In the genomic region with DNA sequence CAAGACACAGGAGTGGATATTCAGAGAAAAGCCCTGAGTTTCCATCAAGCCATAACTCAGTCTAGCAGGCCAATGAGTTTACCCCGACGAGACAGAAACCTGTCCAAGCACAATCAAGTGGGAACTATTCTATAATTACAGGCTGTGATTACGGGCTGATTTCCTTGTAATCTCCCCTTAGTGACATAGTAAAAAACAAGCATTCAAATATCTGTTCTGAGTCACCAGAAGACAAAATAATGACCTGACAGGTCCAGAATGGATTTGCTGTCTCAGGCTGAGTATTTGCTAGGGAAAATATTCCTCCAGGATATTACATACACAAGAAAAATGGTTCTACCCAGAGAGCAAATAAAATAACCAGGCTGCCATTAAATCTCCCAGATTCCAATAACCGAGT, we compare ENCODE assay signal across 21 cellular contexts. TPM values are rescaled to one million over a fixed set of nuclear protein-coding genes. Genes with fewer than 3 reads are reported as not detected.
"Had no signal": no experiment of that assay in that cellular context is flagged by ENCODE, and none has a peak within 500 bp of the region (broad histone marks: within the 10 kb centered on the region; RNA-seq: fewer than 3 reads in every experiment).

No MANE protein-coding gene starts in this region.

- H3K36me3 ChIP-seq: colonic mucosa, lower lobe of right lung had no signal

- H3K27ac ChIP-seq: colonic mucosa, epithelial cell of prostate, heart right ventricle, left lung, lower lobe of right lung had no signal

- H3K9me3 ChIP-seq: colonic mucosa, esophagus squamous epithelium, left lung, lower lobe of right lung, mucosa of descending colon had no signal

- DNase-seq: colonic mucosa; cortex of kidney; effector CD8-positive, alpha-beta T cell; effector memory CD8-positive, alpha-beta T cell; endodermal cell; erythroblast; esophagus squamous epithelium; foreskin fibroblast; foreskin melanocyte; glutamatergic neuron; heart right ventricle; hippocampal formation; left cardiac atrium; left ventricle myocardium superior; mesenchymal stem cell; mucosa of descending colon had no signal

- ATAC-seq: effector memory CD8-positive, alpha-beta T cell; esophagus mucosa; left lung; lower lobe of right lung; mucosa of descending colon had no signal

- H3K4me3 ChIP-seq: colonic mucosa, esophagus squamous epithelium, heart right ventricle, left lung, lower lobe of right lung, mucosa of descending colon had no signal

- H3K4me1 ChIP-seq: colonic mucosa, left lung, lower lobe of right lung had no signal

- H3K27me3 ChIP-seq: colonic mucosa, esophagus squamous epithelium had no signal

RNA-seq across cellular contexts. Expression of a gene that starts 35.7 kb away (rescaled TPM):
- total RNA-seq: myocyte had no signal
